ENCODE assay signal across 16 cellular contexts in the genomic region with DNA sequence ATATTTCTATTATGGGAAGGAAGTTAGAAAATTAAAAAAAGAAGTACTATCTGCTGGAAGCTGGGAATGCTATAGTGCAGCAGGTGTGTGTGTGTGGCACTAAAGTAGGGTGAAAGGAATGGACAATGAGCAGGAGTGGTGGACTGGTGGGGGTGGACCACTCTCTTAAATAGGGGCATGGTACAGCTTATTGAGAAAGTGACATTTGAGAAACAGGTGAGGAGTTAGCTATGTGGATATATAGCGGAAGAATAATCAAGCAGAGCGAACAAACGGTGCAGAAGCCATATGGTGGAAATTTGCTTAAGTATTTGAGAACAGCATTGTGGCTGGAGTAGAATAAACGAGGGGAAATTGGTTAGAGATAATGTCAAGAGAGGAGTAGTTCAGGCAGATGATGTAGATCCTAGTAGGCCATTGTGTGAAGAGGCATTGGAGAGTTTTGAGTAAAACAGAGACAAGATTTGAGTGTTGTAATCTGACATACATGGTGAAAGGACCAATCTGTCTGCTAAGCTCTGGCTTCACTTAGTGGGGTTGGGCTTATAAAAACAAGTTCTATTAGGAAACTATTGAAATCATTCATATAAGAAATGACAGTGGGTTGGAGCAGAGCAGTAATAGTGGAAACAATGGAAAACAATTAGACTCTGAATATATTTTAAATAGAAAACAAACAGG.
DNase-seq lines count a peak whose midpoint lies in the region; ATAC-seq and TF ChIP-seq lines count a peak whose summit lies in the region.
"Had no signal": no experiment of that assay in that cellular context is flagged by ENCODE, and none has a peak within 500 bp of the region (broad histone marks: within the 10 kb centered on the region; RNA-seq: fewer than 3 reads in every experiment).

No MANE protein-coding gene starts in this region.

- ATAC-seq in GM19023 (IDR thresholded peaks at IDR 0.05; ENCODE audit: unreplicated experiment) (peak; percentile 5), HG03354 (IDR thresholded peaks at IDR 0.05; ENCODE audit: poor library complexity, severe bottlenecking, unreplicated experiment) (peak; percentile 62), HG02763 (IDR thresholded peaks at IDR 0.05; ENCODE audit: unreplicated experiment) (no peak), HG03039 (IDR thresholded peaks at IDR 0.05; ENCODE audit: unreplicated experiment) (no peak)
- ATAC-seq: activated CD8-positive, alpha-beta memory T cell treated with anti-CD3 and anti-CD28 coated beads, Interleukin-2, amount 10 ng/mL, durations not matched to agents 7 days and 5 days; CD8-positive, alpha-beta T cell had no signal

- TF ChIP-seq CTCF in Peyer's patch (IDR thresholded peaks at IDR 0.05) = no peak

- no peaks in the 10 kb centered on the region for H3K4me1 ChIP-seq in Peyer's patch
- H3K4me1 ChIP-seq: left ventricle myocardium inferior had no signal

- no peaks in the 10 kb centered on the region for H3K27me3 ChIP-seq in Peyer's patch

- no peaks in the 10 kb centered on the region for H3K36me3 ChIP-seq in Peyer's patch
- H3K36me3 ChIP-seq: left ventricle myocardium inferior had no signal

- TF ChIP-seq POLR2A in Peyer's patch (IDR thresholded peaks at IDR 0.05) = no peak

- no peak overlapping the region for H3K4me3 ChIP-seq in skeletal muscle cell (ENCODE audit: low read depth, low read length)
- H3K4me3 ChIP-seq in Peyer's patch = no peak overlapping the region
- H3K4me3 ChIP-seq: left ventricle myocardium inferior, skin epidermis had no signal

- H3K9me3 ChIP-seq in Peyer's patch = no peaks in the 10 kb centered on the region
- H3K9me3 ChIP-seq: left ventricle myocardium inferior had no signal

- peak overlapping the region in 1 of 4 donors; percentile 29 for H3K27ac ChIP-seq in Peyer's patch
- H3K27ac ChIP-seq: left ventricle myocardium inferior, RWPE1, skin epidermis had no signal

- DNase-seq in amniotic epithelial cell (ENCODE audit: low read depth) = peak; percentile 2
- DNase-seq in skeletal muscle cell (ENCODE audit: low read depth) = peak; percentile 9
- DNase-seq in Peyer's patch = no peak
- DNase-seq: activated CD8-positive, alpha-beta memory T cell treated with anti-CD3 and anti-CD28 coated beads, Interleukin-2, amount 10 ng/mL, durations not matched to agents 7 days and 5 days; activated naive CD4-positive, alpha-beta T cell treated with anti-CD3 and anti-CD28 coated beads, Interleukin-2, amount 10 ng/mL, durations not matched to agents 7 days and 5 days; CD8-positive, alpha-beta T cell; central memory CD4-positive, alpha-beta T cell; left ventricle myocardium inferior; NCI-H345; substantia nigra had no signal

Comparison
In these comparisons a context has a peak if more than half of its experiments do, and no peak if none do; other contexts are left out.
1. ATAC-seq: peak in GM19023 (single experiment) and HG03354 (single experiment); none in HG02763 (single experiment) and HG03039 (single experiment).
2. DNase-seq: peak in amniotic epithelial cell (single experiment) and skeletal muscle cell (single experiment); none in Peyer's patch (0 of 3).